Comparison of ENCODE assay signal across 20 cellular contexts in genomic region chr4:71209161-71209560, GRCh38.
A peak's percentile ranks its signal among the peaks of the same experiment; 100 is the strongest.
DNase-seq lines count a peak whose midpoint lies in the region; ATAC-seq, FAIRE-seq and TF ChIP-seq lines count a peak whose summit lies in the region.
"Had no signal": no experiment of that assay in that cellular context is flagged by ENCODE, and none has a peak within 500 bp of the region (broad histone marks: within the 10 kb centered on the region; RNA-seq: fewer than 3 reads in every experiment).

No MANE protein-coding gene starts in this region.

- H3K27me3 Mint-ChIP-seq in stimulated activated naive CD8-positive, alpha-beta T cell treated with anti-CD3 and anti-CD28 coated beads, Interleukin-15, amount 100 ng/mL, for 72 hours = no peaks in the 10 kb centered on the region
- H3K27me3 Mint-ChIP-seq: brain had no signal

- FAIRE-seq in RCC 7860 (lab: Jason Lieb, UNC) = peak; percentile 82

- no peaks in the 10 kb centered on the region for H3K4me1 Mint-ChIP-seq in stimulated activated naive CD8-positive, alpha-beta T cell treated with anti-CD3 and anti-CD28 coated beads, Interleukin-15, amount 100 ng/mL, for 72 hours

- peak; percentile 52 for DNase-seq in BJ (ENCODE audit: low read depth)
- DNase-seq in RCC 7860 (ENCODE audit: low spot score) = peak; percentile 48
- DNase-seq in fibroblast of peridontal ligament (ENCODE audit: extremely low read depth) = peak; percentile 69
- DNase-seq in omental fat pad (ENCODE audit: low spot score) = no peak
- DNase-seq in stimulated activated naive CD8-positive, alpha-beta T cell treated with anti-CD3 and anti-CD28 coated beads, Interleukin-15, amount 100 ng/mL, for 72 hours = no peak
- DNase-seq in NAMALWA (ENCODE audit: low spot score) = no peak
- DNase-seq: activated CD4-positive, alpha-beta T cell treated with anti-CD3 and anti-CD28 coated beads for 4 hours; activated CD8-positive, alpha-beta memory T cell treated with anti-CD3 and anti-CD28 coated beads, Interleukin-2, amount 50 U/mL, for 48 hours; activated naive CD4-positive, alpha-beta T cell; effector memory CD4-positive, alpha-beta T cell; immature natural killer cell; NCI-H1694 treated with DMSO at 0.1 percent for 48 hours; NCI-H510A treated with DMSO at 0.1 percent for 48 hours; stimulated activated naive CD4-positive, alpha-beta T cell treated with Interleukin-2 at 50 U/mL for 16 hours had no signal

- H3K4me3 ChIP-seq in BJ (ENCODE audit: low read depth, low read length) = no peak overlapping the region
- H3K4me3 ChIP-seq: BLaER1 had no signal

- TF ChIP-seq CTCF in BJ (IDR thresholded peaks at IDR 0.05; ENCODE audit: insufficient read depth, low read depth, low read length) (no peak), omental fat pad (IDR thresholded peaks at IDR 0.05) (no peak)

- POLR2A ChIA-PET in BJ (lab: Charles Lee) = no interaction called here

- no peaks in the 10 kb centered on the region for H3K27me3 ChIP-seq in BJ (ENCODE audit: control insufficient read depth, insufficient read depth, low read length)
- H3K27me3 ChIP-seq: BLaER1, neutrophil had no signal

- H3K27ac Mint-ChIP-seq in stimulated activated naive CD8-positive, alpha-beta T cell treated with anti-CD3 and anti-CD28 coated beads, Interleukin-15, amount 100 ng/mL, for 72 hours = no peak overlapping the region
- H3K27ac Mint-ChIP-seq: mesothelial cell of epicardium had no signal

- CTCF ChIA-PET in BJ (lab: Yijun Ruan, JAX) = no interaction called here

- H3K4me3 Mint-ChIP-seq in stimulated activated naive CD8-positive, alpha-beta T cell treated with anti-CD3 and anti-CD28 coated beads, Interleukin-15, amount 100 ng/mL, for 72 hours = no peak overlapping the region
- H3K4me3 Mint-ChIP-seq: immature natural killer cell, mesothelial cell of epicardium had no signal

- ATAC-seq in omental fat pad (ENCODE audit: low FRiP score) = peak; percentile 89
- no peak for ATAC-seq in stimulated activated naive CD8-positive, alpha-beta T cell treated with anti-CD3 and anti-CD28 coated beads, Interleukin-15, amount 100 ng/mL, for 72 hours
- ATAC-seq in GM18909 (IDR thresholded peaks at IDR 0.05; ENCODE audit: poor library complexity, unreplicated experiment) = no peak
- ATAC-seq in GM19324 (IDR thresholded peaks at IDR 0.05; ENCODE audit: low FRiP score, unreplicated experiment) = no peak

- H3K36me3 ChIP-seq in BJ (ENCODE audit: control insufficient read depth, insufficient read depth, low read length) = no peaks in the 10 kb centered on the region
- H3K36me3 ChIP-seq: BLaER1, neutrophil had no signal

- no peaks in the 10 kb centered on the region for H3K9me3 Mint-ChIP-seq in stimulated activated naive CD8-positive, alpha-beta T cell treated with anti-CD3 and anti-CD28 coated beads, Interleukin-15, amount 100 ng/mL, for 72 hours
- H3K9me3 Mint-ChIP-seq: immature natural killer cell, mesothelial cell of epicardium had no signal

Comparison
In these comparisons a context has a peak if more than half of its experiments do, and no peak if none do; other contexts are left out.
1. DNase-seq: peak in BJ (single experiment), RCC 7860 (single experiment) and fibroblast of peridontal ligament (single experiment); none in omental fat pad (single experiment), stimulated activated naive CD8-positive, alpha-beta T cell treated with anti-CD3 and anti-CD28 coated beads, Interleukin-15, amount 100 ng/mL, for 72 hours (0 of 2) and NAMALWA (single experiment).